Comparison of ENCODE assay signal across 8 cellular contexts in genomic region chr22:21467337-21468193, GRCh38. TPM values are rescaled to one million over a fixed set of nuclear protein-coding genes. Genes with fewer than 3 reads are reported as not detected.
A peak's percentile ranks its signal among the peaks of the same experiment; 100 is the strongest.
DNase-seq lines count a peak whose midpoint lies in the region; ATAC-seq, FAIRE-seq and TF ChIP-seq lines count a peak whose summit lies in the region.
"Not testable (repeated sequence)": the region's sequence is repeated elsewhere in the genome, so short reads cannot be mapped to it uniquely, and the experiment has no call there.

TSS of gene TMEM191C (plus strand) at chr22:21467387. CDS start at chr22:21467460, 73 bp downstream.

- BruUV-seq in K562 (replicated peaks; lab: Mats Ljungman, UMichigan): TSS peak; percentile 49

- not testable (repeated sequence) for H3K4me1 ChIP-seq in BE2C
- H3K4me1 ChIP-seq in K562 (replicated peaks in 1 of 2; ENCODE audit: control insufficient read depth in 2 of 2, insufficient read depth in 2 of 2, low read length in 2 of 2): peaks cover 0 to 11% of the 10 kb centered on the region in 2 experiments; a peak in 2 of 5 replicates

- peak; percentile 82 for FAIRE-seq in K562 (lab: Jason Lieb, UNC)

- POLR2A ChIA-PET in K562 (lab: Yijun Ruan, JAX): not testable (repeated sequence)

- H3K4me2 ChIP-seq in K562 (ENCODE audit: insufficient read depth, low read length): peak within 1 kb of the TSS; percentile 42; the same call in 1 of the 2 replicates

- CTCF ChIA-PET in K562 (lab: Yijun Ruan, JAX; ENCODE audit: low intra/inter-chr PET ratio): not testable (repeated sequence)

- 0% methylated on average over 16 of the region's 74 CpGs for WGBS in K562 (ENCODE audit: insufficient coverage, low coverage, missing lambda C conversion rate)

- not testable (repeated sequence) for H3K36me3 ChIP-seq in BE2C; K562 (ENCODE audit: control insufficient read depth, insufficient read depth, low read length)

- not testable (repeated sequence) for TF ChIP-seq CTCF in BE2C (IDR thresholded peaks at IDR 0.05; ENCODE audit: low read depth, low read length); K562 (IDR thresholded peaks at IDR 0.05 in 2 of 3, conservative IDR thresholded peaks at IDR 0.05 in 1 of 3; ENCODE audit: insufficient read depth in 2 of 3, low read depth in 1 of 3, low read length in 3 of 3); fibroblast of villous mesenchyme (IDR thresholded peaks at IDR 0.05; ENCODE audit: insufficient read depth, low read depth, low read length)

- H2AFZ ChIP-seq in K562 (ENCODE audit: low read depth, low read length): peak within 1 kb of the TSS; percentile 74

- H3K9me3 Mint-ChIP-seq in T-helper 1 cell treated with Interleukin-12 subunit alpha and Interleukin-12 subunit beta and Interleukin-4 antibody, amounts not matched to agents 30 μg/mL and 1 μg/mL, for 36 hours; naive B cell; stimulated activated memory B cell treated with anti-CD40 and anti-IgM and Interleukin-4, amounts not matched to agents 10 μg/mL and 1 μg/mL and 100 μg/mL, for 72 hours: not testable (repeated sequence)

- H4K20me1 ChIP-seq in K562 (replicated peaks; ENCODE audit: control insufficient read depth, insufficient read depth, low read length): not testable (repeated sequence)

- not testable (repeated sequence) for TF ChIP-seq RAD21 in K562 (CRISPR knock-in tag; conservative IDR thresholded peaks at IDR 0.05 in 1 of 2, IDR thresholded peaks at IDR 0.05 in 1 of 2)

- peak within 1 kb of the TSS; percentile 86 for H3K4me3 Mint-ChIP-seq in T-helper 1 cell treated with Interleukin-12 subunit alpha and Interleukin-12 subunit beta and Interleukin-4 antibody, amounts not matched to agents 30 μg/mL and 1 μg/mL, for 36 hours
- H3K4me3 Mint-ChIP-seq in naive B cell: peak within 1 kb of the TSS; percentile 86 to 97 (median 93)
- H3K4me3 Mint-ChIP-seq in stimulated activated memory B cell treated with anti-CD40 and anti-IgM and Interleukin-4, amounts not matched to agents 10 μg/mL and 1 μg/mL and 100 μg/mL, for 72 hours: peak within 1 kb of the TSS; percentile 92

- peak within 1 kb of the TSS; percentile 31; the same call in 1 of the 2 replicates for H3K4me3 ChIP-seq in BE2C (ENCODE audit: low read depth, low read length)
- H3K4me3 ChIP-seq in K562: peak within 1 kb of the TSS; percentile 42
- H3K4me3 ChIP-seq in fibroblast of villous mesenchyme (ENCODE audit: low read depth, low read length): peak within 1 kb of the TSS; percentile 57

- not testable (repeated sequence) for DNase-seq in BE2C; K562 (ENCODE audit: extremely low read depth in 1 of 4, low spot score in 3 of 4); fibroblast of villous mesenchyme (ENCODE audit: low read depth); naive B cell

- intact Hi-C loops in K562 (cut with micrococcal nuclease): not testable (repeated sequence)

- not testable (repeated sequence) for TF ChIP-seq EP300 in K562 (IDR thresholded peaks at IDR 0.05; ENCODE audit: low read length)

- not testable (repeated sequence) for H3K79me2 ChIP-seq in K562 (ENCODE audit: control insufficient read depth, insufficient read depth, low read length)

- not testable (repeated sequence) for H3K27me3 Mint-ChIP-seq in T-helper 1 cell treated with Interleukin-12 subunit alpha and Interleukin-12 subunit beta and Interleukin-4 antibody, amounts not matched to agents 30 μg/mL and 1 μg/mL, for 36 hours (ENCODE audit: low read depth); naive B cell; stimulated activated memory B cell treated with anti-CD40 and anti-IgM and Interleukin-4, amounts not matched to agents 10 μg/mL and 1 μg/mL and 100 μg/mL, for 72 hours

- H3K9me1 ChIP-seq in K562 (ENCODE audit: control insufficient read depth, insufficient read depth, low read length): not testable (repeated sequence)

- ATAC-seq in GM19328 (IDR thresholded peaks at IDR 0.05; ENCODE audit: unreplicated experiment) (peak; percentile 28), HG03139 (IDR thresholded peaks at IDR 0.05; ENCODE audit: unreplicated experiment) (peak; percentile 6), K562 (peak; percentile 18)
- ATAC-seq in naive B cell (ENCODE audit: low read depth in 2 of 2): not testable (repeated sequence)
- peak; percentile 2 for ATAC-seq in stimulated activated memory B cell treated with anti-CD40 and anti-IgM and Interleukin-4, amounts not matched to agents 10 μg/mL and 1 μg/mL and 100 μg/mL, for 72 hours

- not testable (repeated sequence) for TF ChIP-seq POLR2A in K562 (conservative IDR thresholded peaks at IDR 0.05)

- H3K36me3 Mint-ChIP-seq in T-helper 1 cell treated with Interleukin-12 subunit alpha and Interleukin-12 subunit beta and Interleukin-4 antibody, amounts not matched to agents 30 μg/mL and 1 μg/mL, for 36 hours (ENCODE audit: low read depth); naive B cell; stimulated activated memory B cell treated with anti-CD40 and anti-IgM and Interleukin-4, amounts not matched to agents 10 μg/mL and 1 μg/mL and 100 μg/mL, for 72 hours: not testable (repeated sequence)

- H3K27ac ChIP-seq in K562 (ENCODE audit: extremely low read depth, low read depth, low read length): peak within 1 kb of the TSS; percentile 44; the same call in 1 of the 3 replicates

- peak within 1 kb of the TSS; percentile 94 for H3K27ac Mint-ChIP-seq in T-helper 1 cell treated with Interleukin-12 subunit alpha and Interleukin-12 subunit beta and Interleukin-4 antibody, amounts not matched to agents 30 μg/mL and 1 μg/mL, for 36 hours
- H3K27ac Mint-ChIP-seq in naive B cell: peak within 1 kb of the TSS; percentile 87 to 99 (median 98)
- peak within 1 kb of the TSS; percentile 87 for H3K27ac Mint-ChIP-seq in stimulated activated memory B cell treated with anti-CD40 and anti-IgM and Interleukin-4, amounts not matched to agents 10 μg/mL and 1 μg/mL and 100 μg/mL, for 72 hours

- peak within 1 kb of the TSS; percentile 26 to 86; a peak in 3 of 4 replicates for H3K9ac ChIP-seq in K562 (ENCODE audit: insufficient read depth in 1 of 2, low read depth in 2 of 2, low read length in 2 of 2)

- not testable (repeated sequence) for H3K9me3 ChIP-seq in BE2C; K562 (replicated peaks; ENCODE audit: control insufficient read depth, insufficient read depth, low read depth, low read length)

- in situ Hi-C loops in K562 (cut with MboI): not testable (repeated sequence)

- H3K4me1 Mint-ChIP-seq in T-helper 1 cell treated with Interleukin-12 subunit alpha and Interleukin-12 subunit beta and Interleukin-4 antibody, amounts not matched to agents 30 μg/mL and 1 μg/mL, for 36 hours (ENCODE audit: low read depth); naive B cell; stimulated activated memory B cell treated with anti-CD40 and anti-IgM and Interleukin-4, amounts not matched to agents 10 μg/mL and 1 μg/mL and 100 μg/mL, for 72 hours: not testable (repeated sequence)

- not testable (repeated sequence) for H3K27me3 ChIP-seq in BE2C; K562 (ENCODE audit: control insufficient read depth in 2 of 2, insufficient read depth in 2 of 2, low read length in 2 of 2)

TF ChIP-seq in K562, 482 proteins besides CTCF, POLR2A, EP300 and RAD21 (continues in another document):
- peak; percentile 71 to 74 for TF ChIP-seq NRF1 (conservative IDR thresholded peaks at IDR 0.05 in 1 of 2, IDR thresholded peaks at IDR 0.05 in 1 of 2)
- peak in 1 of 2 experiments; percentile 44; a peak in 1 of 4 replicates for TF ChIP-seq MAZ (CRISPR knock-in tag; conservative IDR thresholded peaks at IDR 0.05 in 1 of 2, IDR thresholded peaks at IDR 0.05 in 1 of 2)
- peak; percentile 53 for TF ChIP-seq CXXC5 (CRISPR knock-in tag; IDR thresholded peaks at IDR 0.05)
- 0 out of 2 replicates have a peak, but pooled peaks have one; percentile 18 for TF ChIP-seq GATAD2A (IDR thresholded peaks at IDR 0.05)
- TF ChIP-seq ZFX (CRISPR knock-in tag; IDR thresholded peaks at IDR 0.05): 0 out of 2 replicates have a peak, but pooled peaks have one; percentile 23

RNA-seq across cellular contexts. Expression of gene TMEM191C, which starts in this region (rescaled TPM):
- polyA plus RNA-seq in BE2C (2012; ENCODE audit: insufficient read depth, insufficient read length, low read depth): 2.2 TPM
- total RNA-seq in K562 (2011; cell fraction: chromatin; rRNA removed; ENCODE audit: low replicate concordance): 5.4 and 9.0 TPM in 2 replicates
- total RNA-seq in K562 (2011; cell fraction: nucleolus; rRNA removed): 9.5 and 10.3 TPM in 2 replicates
- 7.1 and 8.9 TPM in 2 replicates for total RNA-seq in K562 (2011; cell fraction: nucleoplasm; rRNA removed)
- total RNA-seq in K562 (2014; rRNA removed) (3.4 and 4.6 TPM in 2 replicates), K562 (2014; rRNA removed; fragmentation: Illumina TruSeq; extraction: Trizol) (0.41 and 0.84 TPM in 2 replicates), K562 (2015; rRNA removed; fragmentation: Illumina TruSeq; extraction: Trizol) (1.1 and 1.6 TPM in 2 replicates), K562 (2021) (5.8 and 7.1 TPM in 2 replicates), fibroblast of villous mesenchyme (0.97 and 1.7 TPM in 2 replicates)
- polyA plus RNA-seq in K562 (2011; rRNA removed) (2.1 and 3.1 TPM in 2 replicates), K562 (2014; fragmentation: Illumina TruSeq; extraction: Trizol) (0.82 and 1.1 TPM in 2 replicates), K562 (2014; fragmentation: Nextera tagmentation; extraction: Ambion mirVana) (under 1 TPM; 0.15 to 0.28 TPM), K562 (2014; rRNA removed) (4.0 and 6.5 TPM in 2 replicates), naive B cell (ENCODE audit: low read depth in 6 of 6) (1 to 10 TPM in 4 of 6 donors, under 1 TPM in 2; 0.62 to 2.5 (median 1.6) TPM)
- 5.0 and 11.5 TPM in 2 replicates for polyA plus RNA-seq in K562 (2011; cell fraction: cytosol; rRNA removed)
- polyA plus RNA-seq in K562 (2011; cell fraction: nucleus; rRNA removed): 13.1 and 16.7 TPM in 2 replicates
- polyA plus RNA-seq in K562 (2012): 5.2 and 9.2 TPM in 2 replicates
- polyA minus RNA-seq in K562 (2011; rRNA and poly(A)+ RNA removed): 0.46 and 0.93 TPM in 2 replicates
- 2.4 and 4.9 TPM in 2 replicates for polyA minus RNA-seq in K562 (2011; cell fraction: cytosol; rRNA and poly(A)+ RNA removed)
- 2.4 and 3.0 TPM in 2 replicates for polyA minus RNA-seq in K562 (2011; cell fraction: nucleus; rRNA and poly(A)+ RNA removed)
